Comparison of ENCODE assay signal across 34 cellular contexts in genomic region chr6:53792016-53792415, GRCh38. TPM values are rescaled to one million over a fixed set of nuclear protein-coding genes. Genes with fewer than 3 reads are reported as not detected.
DNase-seq lines count a peak whose midpoint lies in the region; ATAC-seq and TF ChIP-seq lines count a peak whose summit lies in the region.
"Had no signal": no experiment of that assay in that cellular context is flagged by ENCODE, and none has a peak within 500 bp of the region (broad histone marks: within the 10 kb centered on the region; RNA-seq: fewer than 3 reads in every experiment).

No MANE protein-coding gene starts in this region.

- H3K27ac ChIP-seq in substantia nigra (ENCODE audit: low read depth, low read length, poor library complexity, severe bottlenecking), result no peak overlapping the region
- H3K27ac ChIP-seq: adrenal gland, SJSA1, VCaP had no signal

- peak; percentile 47 to 57 for DNase-seq in Caco-2
- peak; percentile 41 to 84 for DNase-seq in NCI-H446 (lab: John Stamatoyannopoulos, UW)
- DNase-seq in epithelial cell of esophagus (ENCODE audit: low read depth), result peak; percentile 22
- DNase-seq in neural crest cell (ENCODE audit: low read depth, low spot score), result no peak
- DNase-seq in immature natural killer cell, result no peak
- DNase-seq in substantia nigra (lab: John Stamatoyannopoulos, UW), result no peak
- DNase-seq in SHP77 (lab: John Stamatoyannopoulos, UW), result no peak
- DNase-seq: ACHN; activated CD4-positive, alpha-beta T cell treated with anti-CD3 and anti-CD28 coated beads for 36 hours; activated CD8-positive, alpha-beta memory T cell treated with anti-CD3 and anti-CD28 coated beads, Interleukin-2, amount 50 U/mL, for 48 hours; activated CD8-positive, alpha-beta T cell treated with anti-CD3 and anti-CD28 coated beads for 36 hours; activated naive CD4-positive, alpha-beta T cell treated with Interleukin-2 at 50 U/mL for 16 hours; adrenal gland; BE2C; CD8-positive, alpha-beta T cell; DMS153; glutamatergic neuron; kidney; MV-4-11; naive thymus-derived CD8-positive, alpha-beta T cell; NCI-H1436; NCI-H2081; NCI-H345; NCI-H748 treated with DMSO at 0.1 percent for 48 hours; occipital lobe; stimulated activated CD4-positive, alpha-beta T cell treated with anti-CD3 and anti-CD28 coated beads, Interleukin-1b, Interleukin-23, amount 100 ng/mL, for 48 hours; stimulated activated naive CD8-positive, alpha-beta T cell treated with anti-CD3 and anti-CD28 coated beads, Interleukin-15, Interleukin-2, amounts not matched to agents 100 U/mL and 50 U/mL, for 24 hours; T1000 had no signal

- H3K4me3 ChIP-seq in Caco-2 (ENCODE audit: low read depth, low read length) (peak overlapping the region; percentile 82), epithelial cell of esophagus (ENCODE audit: low read length) (peak overlapping the region; percentile 86)
- H3K4me3 ChIP-seq: adrenal gland, GM12878, SJSA1 had no signal

- peaks cover 16% of the 10 kb centered on the region for H3K9me3 ChIP-seq in Caco-2
- H3K9me3 ChIP-seq: BE2C, HAP-1 had no signal

- no peak for ATAC-seq in GM19351 (IDR thresholded peaks at IDR 0.05; ENCODE audit: unreplicated experiment)
- ATAC-seq: activated CD4-positive, alpha-beta T cell treated with anti-CD3 and anti-CD28 coated beads for 36 hours; activated CD8-positive, alpha-beta T cell treated with anti-CD3 and anti-CD28 coated beads for 36 hours; CD8-positive, alpha-beta T cell; GM12878; naive thymus-derived CD8-positive, alpha-beta T cell; stimulated activated naive CD8-positive, alpha-beta T cell treated with anti-CD3 and anti-CD28 coated beads, Interleukin-15, Interleukin-2, amounts not matched to agents 100 U/mL and 50 U/mL, for 24 hours had no signal

- peak overlapping the region; percentile 97 for H3K4me3 Mint-ChIP-seq in Caco-2 (ENCODE audit: unreplicated experiment)
- peak overlapping the region; percentile 54 for H3K4me3 Mint-ChIP-seq in neural crest cell
- H3K4me3 Mint-ChIP-seq in immature natural killer cell, result no peak overlapping the region
- H3K4me3 Mint-ChIP-seq: activated CD4-positive, alpha-beta T cell treated with anti-CD3 and anti-CD28 coated beads for 36 hours; activated CD8-positive, alpha-beta T cell treated with anti-CD3 and anti-CD28 coated beads for 36 hours; activated T-helper 1 cell treated with anti-CD3 and anti-CD28 coated beads, Interleukin-12 subunit alpha, Interleukin-12 subunit beta, Interleukin-2, Interleukin-4 antibody, amounts not matched to agents 30 ng/mL and 10 ng/mL and 1 ng/mL, durations not matched to agents 14 hours and 24 hours and 36 hours; CD8-positive, alpha-beta T cell had no signal

- intact Hi-C loops in Caco-2 (cut with micrococcal nuclease; ENCODE audit: unreplicated experiment), result loop anchor here (5.0 kb wide), 1 partner anchor 130 kb away; no protein-coding TSS in a partner anchor

- POLR2A ChIA-PET in Caco-2 (lab: Charles Lee), result interaction anchor here (0.8 to 3.8 kb wide), 3 partner anchors 51 to 164 kb away, joined by 3 to 25 read pairs (median 7); no protein-coding TSS in a partner anchor

- H3K27me3 Mint-ChIP-seq in Caco-2 (ENCODE audit: insufficient read depth, unreplicated experiment) (no peaks in the 10 kb centered on the region), neural crest cell (ENCODE audit: low read depth) (peaks cover 23% of the 10 kb centered on the region), immature natural killer cell (ENCODE audit: low read depth in 3 of 3) (peaks cover 9 to 27% (median 15%) of the 10 kb centered on the region in 3 donors)

- BruUV-seq in Caco-2 (replicated peaks; lab: Mats Ljungman, UMichigan), result no TSS peak

- CTCF ChIA-PET in Caco-2 (lab: Charles Lee), result interaction anchor here (0.8 to 5.2 kb wide), 3 partner anchors 66 to 164 kb away, joined by 3 to 32 read pairs (median 5); no protein-coding TSS in a partner anchor

- H3K36me3 Mint-ChIP-seq in Caco-2 (ENCODE audit: insufficient read depth, unreplicated experiment) (peaks cover 40% of the 10 kb centered on the region), neural crest cell (ENCODE audit: low read depth) (peaks cover 7% of the 10 kb centered on the region), immature natural killer cell (peaks cover 0 to 5% (median 4%) of the 10 kb centered on the region in 3 donors)

- no peaks in the 10 kb centered on the region for H3K36me3 ChIP-seq in Caco-2 (ENCODE audit: control insufficient read depth, insufficient read depth, low read length)
- H3K36me3 ChIP-seq: adrenal gland, BE2C, HAP-1 had no signal

- H3K9me3 Mint-ChIP-seq in Caco-2 (ENCODE audit: unreplicated experiment) (peaks cover 11% of the 10 kb centered on the region), neural crest cell (peaks cover 4% of the 10 kb centered on the region), immature natural killer cell (peaks cover 0 to 19% (median 8%) of the 10 kb centered on the region in 6 donors)
- H3K9me3 Mint-ChIP-seq: activated T-helper 1 cell treated with anti-CD3 and anti-CD28 coated beads, Interleukin-12 subunit alpha, Interleukin-12 subunit beta, Interleukin-2, Interleukin-4 antibody, amounts not matched to agents 30 ng/mL and 10 ng/mL and 1 ng/mL, durations not matched to agents 14 hours and 24 hours and 36 hours had no signal

- H3K4me1 ChIP-seq in Caco-2, result peaks cover 11% of the 10 kb centered on the region
- H3K4me1 ChIP-seq: BE2C had no signal

- no peak for TF ChIP-seq CTCF in Caco-2 (IDR thresholded peaks at IDR 0.05; ENCODE audit: insufficient read depth in 1 of 2, low read depth in 1 of 2, low read length in 1 of 2, severe bottlenecking in 1 of 2, unreplicated experiment in 1 of 2)
- TF ChIP-seq CTCF in epithelial cell of esophagus (IDR thresholded peaks at IDR 0.05; ENCODE audit: insufficient read depth, low read depth, low read length, missing control alignments), result no peak
- no peak for TF ChIP-seq CTCF in neural crest cell (conservative IDR thresholded peaks at IDR 0.05)

- H3K27me3 ChIP-seq in Caco-2 (replicated peaks; ENCODE audit: control insufficient read depth, insufficient read depth, low read length), result no peaks in the 10 kb centered on the region
- H3K27me3 ChIP-seq: adrenal gland, SJSA1 had no signal

- peaks cover 6% of the 10 kb centered on the region for H3K4me1 Mint-ChIP-seq in Caco-2 (ENCODE audit: low read depth, unreplicated experiment)
- peaks cover 26% of the 10 kb centered on the region for H3K4me1 Mint-ChIP-seq in neural crest cell
- peaks cover 28 to 36% of the 10 kb centered on the region in 2 donors for H3K4me1 Mint-ChIP-seq in immature natural killer cell

- peak overlapping the region; percentile 94 for H3K27ac Mint-ChIP-seq in Caco-2 (ENCODE audit: unreplicated experiment)
- no peak overlapping the region for H3K27ac Mint-ChIP-seq in neural crest cell (ENCODE audit: unreplicated experiment)
- H3K27ac Mint-ChIP-seq in immature natural killer cell, result no peak overlapping the region
- H3K27ac Mint-ChIP-seq: activated CD4-positive, alpha-beta T cell treated with anti-CD3 and anti-CD28 coated beads for 36 hours; activated CD8-positive, alpha-beta T cell treated with anti-CD3 and anti-CD28 coated beads for 36 hours; activated T-helper 1 cell treated with anti-CD3 and anti-CD28 coated beads, Interleukin-12 subunit alpha, Interleukin-12 subunit beta, Interleukin-2, Interleukin-4 antibody, amounts not matched to agents 30 ng/mL and 10 ng/mL and 1 ng/mL, durations not matched to agents 14 hours and 24 hours and 36 hours; CD8-positive, alpha-beta T cell; naive thymus-derived CD8-positive, alpha-beta T cell had no signal

RNA-seq across cellular contexts. Expression of gene LRRC1, which starts 2.8 kb away (rescaled TPM):
- 60.8 and 66.1 TPM in 2 replicates for total RNA-seq in Caco-2 (2022)
- total RNA-seq in neural crest cell, result 6.6 and 7.1 TPM in 2 replicates
- 1 to 10 TPM; 1.6 to 2.8 (median 2.7) TPM for polyA plus RNA-seq in immature natural killer cell

Comparison
In these comparisons a context has a peak if more than half of its experiments do, and no peak if none do; other contexts are left out.
1. DNase-seq: peak in Caco-2 (2 of 2), NCI-H446 (2 of 2) and epithelial cell of esophagus (single experiment); none in neural crest cell (single experiment), immature natural killer cell (0 of 3), substantia nigra (0 of 49) and SHP77 (0 of 2).
2. H3K4me3 Mint-ChIP-seq: peak in Caco-2 (single experiment) and neural crest cell (single experiment); none in immature natural killer cell (0 of 5).